9 cellular contexts compared by ENCODE assay signal in genomic region chr14:65098586-65098985, GRCh38. TPM values are rescaled to one million over a fixed set of nuclear protein-coding genes. Genes with fewer than 3 reads are reported as not detected.
A peak's percentile ranks its signal among the peaks of the same experiment; 100 is the strongest.
DNase-seq lines count a peak whose midpoint lies in the region; ATAC-seq and TF ChIP-seq lines count a peak whose summit lies in the region.
"Had no signal": no experiment of that assay in that cellular context is flagged by ENCODE, and none has a peak within 500 bp of the region (broad histone marks: within the 10 kb centered on the region; RNA-seq: fewer than 3 reads in every experiment).

No MANE protein-coding gene starts in this region.

- H3K4me3 Mint-ChIP-seq in activated T-cell treated with anti-CD3 and anti-CD28 coated beads, Interleukin-2, amount 50 U/mL, for 72 hours, result peak overlapping the region; percentile 78 to 96
- peak overlapping the region; percentile 65 for H3K4me3 Mint-ChIP-seq in activated B cell treated with CpG ODN at 0.5 μM for 24 hours

- H3K27me3 ChIP-seq in thymus (ENCODE audit: control insufficient read depth, insufficient read depth), result no peaks in the 10 kb centered on the region
- H3K27me3 ChIP-seq: BE2C had no signal

- H3K4me3 ChIP-seq in thymus (ENCODE audit: low read length), result peak overlapping the region; percentile 15

- WGBS in thymus, result 1% methylated on average over 2 of the region's 2 CpGs

- peaks cover 69% of the 10 kb centered on the region for H3K4me1 Mint-ChIP-seq in activated T-cell treated with anti-CD3 and anti-CD28 coated beads, Interleukin-2, amount 50 U/mL, for 72 hours (ENCODE audit: low read depth)
- H3K4me1 Mint-ChIP-seq in activated B cell treated with CpG ODN at 0.5 μM for 24 hours, result peaks cover 70% of the 10 kb centered on the region

- no peak for ATAC-seq in activated T-cell treated with anti-CD3 and anti-CD28 coated beads, Interleukin-2, amount 50 U/mL, for 72 hours (replicated peaks in 1 of 2)
- no peak for ATAC-seq in activated B cell treated with CpG ODN at 0.5 μM for 24 hours (ENCODE audit: low read depth)

- H3K36me3 ChIP-seq in thymus (ENCODE audit: control insufficient read depth, insufficient read depth), result peaks cover 11% of the 10 kb centered on the region

- TF ChIP-seq CTCF in activated B cell treated with CpG ODN at 0.5 μM for 24 hours (IDR thresholded peaks at IDR 0.05), result no peak

- H3K27ac ChIP-seq in thymus (ENCODE audit: low read depth), result no peak overlapping the region

- POLR2A ChIA-PET in activated B cell treated with CpG ODN at 0.5 μM for 24 hours (lab: Charles Lee), result interaction anchor here (0.6 to 1.2 kb wide), 2 partner anchors 63 to 561 kb away, joined by 3 read pairs; no protein-coding TSS in a partner anchor

- intact Hi-C loops in activated B cell treated with CpG ODN at 0.5 μM for 24 hours (cut with micrococcal nuclease), result no loop called here

- H3K4me1 ChIP-seq in thymus (ENCODE audit: control insufficient read depth, insufficient read depth, low read length), result peaks cover 30% of the 10 kb centered on the region

- peak overlapping the region; percentile 98 for H3K27ac Mint-ChIP-seq in activated T-cell treated with anti-CD3 and anti-CD28 coated beads, Interleukin-2, amount 50 U/mL, for 72 hours
- H3K27ac Mint-ChIP-seq in activated B cell treated with CpG ODN at 0.5 μM for 24 hours, result peak overlapping the region; percentile 65

- peaks cover 12 to 38% of the 10 kb centered on the region in 2 donors for H3K36me3 Mint-ChIP-seq in activated T-cell treated with anti-CD3 and anti-CD28 coated beads, Interleukin-2, amount 50 U/mL, for 72 hours (ENCODE audit: insufficient read depth in 2 of 2)
- H3K36me3 Mint-ChIP-seq in activated B cell treated with CpG ODN at 0.5 μM for 24 hours (ENCODE audit: low read depth), result peaks cover 51% of the 10 kb centered on the region

- no peak for DNase-seq in activated T-cell treated with anti-CD3 and anti-CD28 coated beads, Interleukin-2, amount 50 U/mL, for 72 hours
- no peak for DNase-seq in activated T-cell treated with anti-CD3 and anti-CD28 coated beads for 4 hours
- DNase-seq in activated B cell treated with CpG ODN at 0.5 μM for 24 hours, result no peak
- peak; percentile 9 for DNase-seq in glomerular visceral epithelial cell (ENCODE audit: extremely low spot score)
- no peak for DNase-seq in SK-N-DZ (ENCODE audit: low spot score)
- DNase-seq in NCI-H82 (lab: John Stamatoyannopoulos, UW), result no peak
- DNase-seq in SHP77 (lab: John Stamatoyannopoulos, UW), result no peak
- DNase-seq: BE2C had no signal

- H3K27me3 Mint-ChIP-seq in activated T-cell treated with anti-CD3 and anti-CD28 coated beads, Interleukin-2, amount 50 U/mL, for 72 hours (ENCODE audit: low read depth), result no peaks in the 10 kb centered on the region
- H3K27me3 Mint-ChIP-seq in activated B cell treated with CpG ODN at 0.5 μM for 24 hours, result no peaks in the 10 kb centered on the region

- CTCF ChIA-PET in activated B cell treated with CpG ODN at 0.5 μM for 24 hours (lab: Charles Lee), result no interaction called here

- no peaks in the 10 kb centered on the region for H3K9me3 ChIP-seq in thymus (ENCODE audit: control insufficient read depth)
- H3K9me3 ChIP-seq: BE2C had no signal

- H3K9me3 Mint-ChIP-seq in activated T-cell treated with anti-CD3 and anti-CD28 coated beads, Interleukin-2, amount 50 U/mL, for 72 hours, result no peaks in the 10 kb centered on the region
- H3K9me3 Mint-ChIP-seq in activated B cell treated with CpG ODN at 0.5 μM for 24 hours, result no peaks in the 10 kb centered on the region

RNA-seq across cellular contexts. Expression of gene MAX, which starts 3.7 kb away (rescaled TPM):
- total RNA-seq in activated T-cell treated with anti-CD3 and anti-CD28 coated beads, Interleukin-2, amount 50 U/mL, for 72 hours, result 100 to 1,000 TPM; 115 to 118 TPM
- 115 and 116 TPM in 2 replicates for total RNA-seq in activated B cell treated with CpG ODN at 0.5 μM for 24 hours
- polyA plus RNA-seq in thymus, result 104 TPM
- polyA plus RNA-seq in SK-N-DZ (2014; cell fraction: cytosol; rRNA removed), result 36.6 and 38.1 TPM in 2 replicates
- 20.2 and 22.4 TPM in 2 replicates for polyA plus RNA-seq in SK-N-DZ (2014; cell fraction: nucleus; rRNA removed)
